ENCODE assay signal across 12 cellular contexts in the genomic region with DNA sequence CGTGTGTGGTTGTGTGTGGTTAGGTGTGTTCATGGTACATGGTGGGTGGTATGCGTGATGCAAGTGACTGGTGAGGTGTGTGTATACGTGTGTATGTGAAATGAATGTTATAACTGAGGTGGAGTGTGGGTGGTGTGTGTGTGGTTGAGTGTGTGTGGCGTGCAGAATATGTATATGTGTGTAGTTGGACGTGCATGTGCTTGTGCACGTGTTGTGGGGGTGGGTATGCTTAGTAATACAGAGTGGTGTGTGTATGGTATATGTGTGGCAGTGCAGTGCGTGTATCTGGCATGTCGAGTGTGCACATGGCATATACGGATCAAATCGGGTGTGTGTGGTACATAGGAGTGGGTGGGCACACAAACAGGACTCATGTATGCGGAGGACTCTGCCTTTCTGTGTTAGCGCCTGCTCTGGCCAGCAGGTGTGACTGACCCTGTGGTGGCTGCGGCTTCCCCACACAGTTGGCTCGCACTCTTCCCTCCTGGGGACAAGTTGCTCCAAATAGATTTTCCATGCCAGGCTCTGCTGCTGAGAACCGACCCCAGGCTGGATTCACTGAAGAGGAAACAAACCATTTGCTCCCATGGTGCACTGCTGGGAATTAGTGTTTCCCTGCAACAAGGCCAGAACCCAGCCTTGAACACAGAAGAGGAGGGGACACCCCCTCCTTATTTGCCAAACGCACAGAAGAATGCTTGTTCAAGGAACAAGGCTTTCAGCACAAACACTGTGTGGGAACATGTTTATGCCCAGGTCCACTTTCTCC. TPM values are rescaled to one million over a fixed set of nuclear protein-coding genes. Genes with fewer than 3 reads are reported as not detected.
DNase-seq lines count a peak whose midpoint lies in the region; ATAC-seq and TF ChIP-seq lines count a peak whose summit lies in the region.
"Had no signal": no experiment of that assay in that cellular context is flagged by ENCODE, and none has a peak within 500 bp of the region (broad histone marks: within the 10 kb centered on the region; RNA-seq: fewer than 3 reads in every experiment).

No MANE protein-coding gene starts in this region.

- no peak overlapping the region for H3K18ac ChIP-seq in IMR-90 (ENCODE audit: low read depth, low read length)
- H3K18ac ChIP-seq in trophoblast cell (ENCODE audit: low read length): no peak overlapping the region

- no peaks in the 10 kb centered on the region for H3K79me2 ChIP-seq in trophoblast cell (ENCODE audit: control insufficient read depth, insufficient read depth, low read length, poor library complexity)
- H3K79me2 ChIP-seq in PC-9 (ENCODE audit: low read depth): no peaks in the 10 kb centered on the region

- TF ChIP-seq CTCF in AG10803 (conservative IDR thresholded peaks at IDR 0.05; ENCODE audit: low read length) (no peak), IMR-90 (conservative IDR thresholded peaks at IDR 0.05; ENCODE audit: low read depth, low read length) (no peak), esophagus muscularis mucosa (IDR thresholded peaks at IDR 0.05) (no peak), PC-9 (conservative IDR thresholded peaks at IDR 0.05) (no peak)

- no peak overlapping the region for H3K56ac ChIP-seq in IMR-90 (ENCODE audit: extremely low read depth, insufficient read depth, low read length)

- no peak overlapping the region for H2BK12ac ChIP-seq in trophoblast cell (ENCODE audit: low read length)

- no peak for TF ChIP-seq RAD21 in IMR-90 (IDR thresholded peaks at IDR 0.05; ENCODE audit: low read length)

- H4K8ac ChIP-seq in IMR-90 (ENCODE audit: low read depth in 2 of 2, low read length in 2 of 2) (no peak overlapping the region), trophoblast cell (ENCODE audit: low read depth, low read length) (no peak overlapping the region)

- 83 to 100% methylated on average over 1 to 11 of the region's 16 CpGs for WGBS in IMR-90 (ENCODE audit: extremely low coverage in 2 of 2, insufficient read length in 1 of 2), 2 experiments
- 63% methylated on average over 15 of the region's 16 CpGs for WGBS in esophagus muscularis mucosa
- 100% methylated on average over 4 of the region's 16 CpGs for WGBS in trophoblast cell (ENCODE audit: extremely low coverage, insufficient coverage, insufficient read length)

- CTCF ChIA-PET in IMR-90 (lab: Yijun Ruan, JAX) (no interaction called here), PC-9 (lab: Charles Lee) (no interaction called here)

- dilution Hi-C loops in IMR-90 (cut with HindIII; ENCODE audit: low sequenced_read_pairs, unreplicated experiment): no loop called here

- H3K4me2 ChIP-seq in IMR-90 (ENCODE audit: low read depth, low read length) (no peak overlapping the region), trophoblast cell (ENCODE audit: low read length) (no peak overlapping the region), PC-9 (no peak overlapping the region)

- POLR2A ChIA-PET in IMR-90 (lab: Charles Lee; ENCODE audit: unreplicated experiment): no interaction called here
- POLR2A ChIA-PET in PC-9 (lab: Charles Lee; ENCODE audit: unreplicated experiment): no interaction called here

- peak overlapping the region; percentile 64 for H2AFZ ChIP-seq in IMR-90 (replicated peaks; ENCODE audit: low read length, poor library complexity)
- no peak overlapping the region for H2AFZ ChIP-seq in trophoblast cell (ENCODE audit: insufficient read depth, low read length, poor library complexity)
- no peak overlapping the region for H2AFZ ChIP-seq in PC-9

- H2BK120ac ChIP-seq in IMR-90 (ENCODE audit: low read depth, low read length) (no peak overlapping the region), trophoblast cell (ENCODE audit: insufficient read depth, low read length, poor library complexity) (no peak overlapping the region)

- no peak for TF ChIP-seq POLR2A in IMR-90 (IDR thresholded peaks at IDR 0.05; ENCODE audit: low read depth, low read length)
- no peak for TF ChIP-seq POLR2A in esophagus muscularis mucosa (IDR thresholded peaks at IDR 0.05; ENCODE audit: low read depth)

- H4K20me1 ChIP-seq in IMR-90 (ENCODE audit: insufficient read depth, low read length) (no peaks in the 10 kb centered on the region), PC-9 (ENCODE audit: insufficient read depth) (no peaks in the 10 kb centered on the region)

- no peaks in the 10 kb centered on the region; the same call in 1 of the 2 replicates for H3K4me1 ChIP-seq in IMR-90 (ENCODE audit: control insufficient read depth, insufficient read depth, low read length)
- peaks cover 6 to 43% (median 32%) of the 10 kb centered on the region in 4 donors for H3K4me1 ChIP-seq in esophagus muscularis mucosa
- peaks cover 8 to 9% of the 10 kb centered on the region in 2 experiments for H3K4me1 ChIP-seq in trophoblast cell (ENCODE audit: control insufficient read depth in 1 of 2, insufficient read depth in 2 of 2, low read length in 2 of 2)
- H3K4me1 ChIP-seq in PC-9 (replicated peaks; ENCODE audit: insufficient read depth): no peaks in the 10 kb centered on the region
- H3K4me1 ChIP-seq: colonic mucosa had no signal

- no peak overlapping the region for H2BK20ac ChIP-seq in IMR-90 (ENCODE audit: low read depth, low read length)

- H2AK5ac ChIP-seq in IMR-90 (ENCODE audit: low read depth, low read length) (no peak overlapping the region), trophoblast cell (ENCODE audit: low read length) (no peak overlapping the region)

- ATAC-seq in IMR-90 (ENCODE audit: low read depth) (no peak), HG02610 (IDR thresholded peaks at IDR 0.05; ENCODE audit: unreplicated experiment) (no peak)

- H4K5ac ChIP-seq in IMR-90 (ENCODE audit: low read depth, low read length): no peak overlapping the region

- H3K9me3 ChIP-seq in IMR-90 (ENCODE audit: control insufficient read depth, insufficient read depth, low read length) (no peaks in the 10 kb centered on the region), esophagus muscularis mucosa (no peaks in the 10 kb centered on the region), trophoblast cell (ENCODE audit: insufficient read depth, low read depth, low read length) (peaks cover 7% of the 10 kb centered on the region), PC-9 (ENCODE audit: insufficient read depth, low read depth) (no peaks in the 10 kb centered on the region)
- H3K9me3 ChIP-seq: colonic mucosa, thyroid gland had no signal

- no peak overlapping the region for H2BK15ac ChIP-seq in IMR-90 (ENCODE audit: low read depth, low read length)

- BruUV-seq in IMR-90 (replicated peaks; lab: Mats Ljungman, UMichigan) (no TSS peak), PC-9 (replicated peaks; lab: Mats Ljungman, UMichigan) (no TSS peak)

- intact Hi-C loops in IMR-90 (cut with micrococcal nuclease): no loop called here
- intact Hi-C loops in esophagus muscularis mucosa (cut with DNase I): loop anchor here (5.0 kb wide), 1 partner anchor 67 kb away; no protein-coding TSS in a partner anchor
- intact Hi-C loops in PC-9 (cut with micrococcal nuclease; ENCODE audit: unreplicated experiment): no loop called here

- DNase-seq in AG10803 (ENCODE audit: low read depth): no peak
- DNase-seq in IMR-90: no peak
- no peak for DNase-seq in esophagus muscularis mucosa (ENCODE audit: extremely low spot score)
- DNase-seq in trophoblast cell: no peak
- no peak for DNase-seq in PC-9
- no peak for DNase-seq in NCI-H187 treated with DMSO at 0.1 percent for 48 hours (lab: John Stamatoyannopoulos, UW)
- no peak for DNase-seq in middle frontal gyrus (ENCODE audit: extremely low spot score, low spot score)
- DNase-seq: naive thymus-derived CD4-positive, alpha-beta T cell; thyroid gland had no signal

- H3K4me3 ChIP-seq in AG10803 (ENCODE audit: low read length): peak overlapping the region; percentile 22; the same call in 1 of the 2 replicates
- H3K4me3 ChIP-seq in IMR-90 (ENCODE audit: insufficient read depth, low read depth, low read length): no peak overlapping the region
- H3K4me3 ChIP-seq in esophagus muscularis mucosa: peak overlapping the region; percentile 83 to 95 (median 90)
- H3K4me3 ChIP-seq in trophoblast cell (ENCODE audit: low read depth, low read length): peak overlapping the region; percentile 47
- no peak overlapping the region for H3K4me3 ChIP-seq in PC-9

- H3K27me3 ChIP-seq in IMR-90 (ENCODE audit: control insufficient read depth, insufficient read depth, low read length) (peaks cover 39% of the 10 kb centered on the region), esophagus muscularis mucosa (peaks cover 0 to 4% (median 0%) of the 10 kb centered on the region in 4 donors), trophoblast cell (ENCODE audit: insufficient read depth, low read length) (peaks cover 20% of the 10 kb centered on the region), PC-9 (ENCODE audit: insufficient read depth, low read depth) (peaks cover 73% of the 10 kb centered on the region)
- H3K27me3 ChIP-seq: colonic mucosa, thyroid gland had no signal

- H3K79me1 ChIP-seq in IMR-90 (ENCODE audit: low read depth in 1 of 2, low read length in 2 of 2) (no peaks in the 10 kb centered on the region), trophoblast cell (ENCODE audit: low read length) (peaks cover 3% of the 10 kb centered on the region)

- no peak overlapping the region for H3K9ac ChIP-seq in IMR-90 (ENCODE audit: low read depth, low read length)
- H3K9ac ChIP-seq in trophoblast cell (ENCODE audit: low read length): no peak overlapping the region

- H3K36me3 ChIP-seq in IMR-90 (ENCODE audit: control insufficient read depth, insufficient read depth, low read length) (no peaks in the 10 kb centered on the region), esophagus muscularis mucosa (no peaks in the 10 kb centered on the region), trophoblast cell (ENCODE audit: control insufficient read depth in 1 of 2, insufficient read depth in 2 of 2, low read length in 2 of 2) (no peaks in the 10 kb centered on the region), PC-9 (ENCODE audit: low read depth) (no peaks in the 10 kb centered on the region)
- H3K36me3 ChIP-seq: colonic mucosa, thyroid gland had no signal

- peak overlapping the region; percentile 53 for H2BK5ac ChIP-seq in IMR-90 (ENCODE audit: low read depth, low read length, poor library complexity, severe bottlenecking)
- H2BK5ac ChIP-seq in trophoblast cell (ENCODE audit: low read depth, low read length, poor library complexity): no peak overlapping the region

- no peak for TF ChIP-seq EP300 in esophagus muscularis mucosa (IDR thresholded peaks at IDR 0.05)

- in situ Hi-C loops in IMR-90 (cut with MboI; ENCODE audit: low sequenced_read_pairs): no loop called here

- H3K23ac ChIP-seq in IMR-90 (ENCODE audit: low read depth, low read length): peak overlapping the region; percentile 23
- peak overlapping the region; percentile 76 for H3K23ac ChIP-seq in trophoblast cell (ENCODE audit: low read length)

- H4K91ac ChIP-seq in IMR-90 (ENCODE audit: insufficient read depth, low read depth, low read length) (no peak overlapping the region), trophoblast cell (ENCODE audit: low read depth, low read length) (no peak overlapping the region)

- H2AK9ac ChIP-seq in IMR-90 (replicated peaks; ENCODE audit: low read depth, low read length, poor library complexity): peak overlapping the region; percentile 15

- no peaks in the 10 kb centered on the region for H3K9me2 ChIP-seq in PC-9 (ENCODE audit: insufficient read depth)

- no peak overlapping the region for H3K27ac ChIP-seq in IMR-90 (ENCODE audit: insufficient read depth, low read length)
- H3K27ac ChIP-seq in esophagus muscularis mucosa (replicated peaks in 1 of 4): peak overlapping the region in 3 of 4 donors; percentile 95 to 98 (median 98)
- no peak overlapping the region for H3K27ac ChIP-seq in trophoblast cell (ENCODE audit: low read depth, low read length)
- no peak overlapping the region for H3K27ac ChIP-seq in PC-9
- H3K27ac ChIP-seq: C4-2B, thyroid gland had no signal

- H3K4ac ChIP-seq in IMR-90 (ENCODE audit: low read depth, low read length): no peak overlapping the region; the same call in 1 of the 2 replicates
- no peak overlapping the region for H3K4ac ChIP-seq in trophoblast cell (ENCODE audit: low read depth, low read length)

- no peak overlapping the region for H4K12ac ChIP-seq in trophoblast cell (ENCODE audit: low read depth, low read length)

- H3F3A ChIP-seq in PC-9 (ENCODE audit: insufficient read depth, low read depth): no peaks in the 10 kb centered on the region

- peaks cover 5% of the 10 kb centered on the region for H3K9me1 ChIP-seq in IMR-90 (ENCODE audit: insufficient read depth, low read length)

- H3K14ac ChIP-seq in IMR-90 (replicated peaks; ENCODE audit: low read depth, low read length) (no peak overlapping the region), trophoblast cell (ENCODE audit: low read length) (no peak overlapping the region)

RNA-seq across cellular contexts. Expression of a gene that starts 1.2 kb away (rescaled TPM):
- 1.8 and 2.8 TPM in 2 replicates for total RNA-seq in IMR-90 (2012; rRNA removed)
- 0.89 and 0.96 TPM in 2 replicates for polyA plus RNA-seq in IMR-90 (2012; rRNA removed)
- 0.35 and 0.63 TPM in 2 replicates for polyA plus RNA-seq in IMR-90 (2012; cell fraction: cytosol; rRNA removed)
- 0.28 and 0.45 TPM in 2 replicates for polyA plus RNA-seq in IMR-90 (2012; cell fraction: nucleus; rRNA removed; ENCODE audit: low replicate concordance)
- 10 to 100 TPM; 33.1 to 54.0 (median 38.9) TPM for total RNA-seq in esophagus muscularis mucosa
- polyA plus RNA-seq in trophoblast cell (2013): 0.22 and 0.29 TPM in 2 replicates
- total RNA-seq in PC-9 (2021): not detected in 2 replicates
- polyA plus RNA-seq: naive thymus-derived CD4-positive, alpha-beta T cell had no signal

Comparison
In these comparisons a context has a peak if more than half of its experiments do, and no peak if none do; other contexts are left out.
1. H3K4me3 ChIP-seq: peak in AG10803 (single experiment), esophagus muscularis mucosa (4 of 4) and trophoblast cell (single experiment); none in IMR-90 (single experiment) and PC-9 (single experiment).
2. H3K27ac ChIP-seq: peak in esophagus muscularis mucosa (3 of 4); none in IMR-90 (single experiment), trophoblast cell (single experiment) and PC-9 (single experiment).